ENCODE assay signal across 13 cellular contexts in genomic region chr11:76773921-76774361, GRCh38. TPM values are rescaled to one million over a fixed set of nuclear protein-coding genes. Genes with fewer than 3 reads are reported as not detected.
DNase-seq lines count a peak whose midpoint lies in the region; ATAC-seq and TF ChIP-seq lines count a peak whose summit lies in the region.
"Had no signal": no experiment of that assay in that cellular context is flagged by ENCODE, and none has a peak within 500 bp of the region (broad histone marks: within the 10 kb centered on the region; RNA-seq: fewer than 3 reads in every experiment).

No MANE protein-coding gene starts in this region.

- H3K4me1 ChIP-seq in esophagus (ENCODE audit: control insufficient read depth in 2 of 2, insufficient read depth in 2 of 2, low read length in 1 of 2): peaks cover 4 to 27% of the 10 kb centered on the region in 2 donors
- H3K4me1 ChIP-seq in ovary (ENCODE audit: insufficient read depth): peaks cover 24% of the 10 kb centered on the region
- peaks cover 68% of the 10 kb centered on the region for H3K4me1 ChIP-seq in vagina

- TF ChIP-seq EP300 in ovary (IDR thresholded peaks at IDR 0.05): no peak

- H3K27ac ChIP-seq in esophagus (ENCODE audit: low read depth in 2 of 2, low read length in 1 of 2) (peak overlapping the region; percentile 36 to 47), ovary (no peak overlapping the region), vagina (peak overlapping the region; percentile 88)
- H3K27ac ChIP-seq: SK-N-MC had no signal

- 34 to 56% methylated on average over 2 of the region's 2 CpGs for WGBS in esophagus, 2 donors
- WGBS in ovary, 3 donors: 32 to 57% (median 34%) methylated on average over 2 of the region's 2 CpGs

- H3K36me3 ChIP-seq in esophagus (ENCODE audit: control insufficient read depth in 2 of 2, insufficient read depth in 2 of 2, low read length in 1 of 2) (no peaks in the 10 kb centered on the region), ovary (no peaks in the 10 kb centered on the region), vagina (no peaks in the 10 kb centered on the region)

- H3K4me3 ChIP-seq in esophagus (ENCODE audit: low read depth in 1 of 2, low read length in 2 of 2) (no peak overlapping the region), ovary (no peak overlapping the region), vagina (no peak overlapping the region)
- H3K4me3 ChIP-seq: SK-N-MC had no signal

- peaks cover 0 to 1% of the 10 kb centered on the region in 2 donors for H3K9me3 ChIP-seq in esophagus (ENCODE audit: control insufficient read depth in 2 of 2, insufficient read depth in 1 of 2, low read depth in 1 of 2, low read length in 1 of 2)
- no peaks in the 10 kb centered on the region for H3K9me3 ChIP-seq in ovary
- H3K9me3 ChIP-seq in vagina: peaks cover 6% of the 10 kb centered on the region

- DNase-seq in NCI-H146 (lab: John Stamatoyannopoulos, UW) (peak; percentile 10), NCI-H146 treated with DMSO at 0.1 percent for 48 hours (lab: John Stamatoyannopoulos, UW; ENCODE audit: unreplicated experiment) (no peak), ovary (peak in 3 of 5 donors; percentile 60 to 84 (median 70)), vagina (ENCODE audit: extremely low spot score in 2 of 2) (no peak), NCI-H345 (lab: John Stamatoyannopoulos, UW) (no peak), DMS79 treated with DMSO at 0.1 percent for 48 hours (lab: John Stamatoyannopoulos, UW) (no peak)
- DNase-seq: activated gamma-delta T cell; CD8-positive, alpha-beta memory T cell; MV-4-11; occipital lobe had no signal

- no peaks in the 10 kb centered on the region for H3K27me3 ChIP-seq in esophagus (ENCODE audit: control insufficient read depth in 1 of 2, insufficient read depth in 2 of 2, low read length in 2 of 2)
- no peaks in the 10 kb centered on the region for H3K27me3 ChIP-seq in ovary
- no peaks in the 10 kb centered on the region for H3K27me3 ChIP-seq in vagina

- TF ChIP-seq CTCF in ovary (IDR thresholded peaks at IDR 0.05) (no peak), vagina (IDR thresholded peaks at IDR 0.05) (no peak)

- intact Hi-C loops in ovary (cut with DNase I) (no loop called here), vagina (cut with DNase I) (no loop called here)

- ATAC-seq in HG02763 (IDR thresholded peaks at IDR 0.05; ENCODE audit: unreplicated experiment): no peak

- TF ChIP-seq POLR2A in ovary (IDR thresholded peaks at IDR 0.05) (no peak), vagina (IDR thresholded peaks at IDR 0.05) (no peak)

RNA-seq across cellular contexts. Expression of gene TSKU, which starts 9.2 kb away (rescaled TPM):
- polyA plus RNA-seq in esophagus (10 to 100 TPM; 23.9 to 34.8 TPM), ovary (10 to 100 TPM; 19.3 to 22.0 TPM)
- total RNA-seq in ovary (100 to 1,000 TPM in 1 of 7 donors, 10 to 100 TPM in 6; 19.2 to 114 (median 67.0) TPM), vagina (144 TPM)
- polyA plus RNA-seq: CD8-positive, alpha-beta memory T cell had no signal

Comparison
In these comparisons a context has a peak if more than half of its experiments do, and no peak if none do; other contexts are left out.
1. DNase-seq: peak in NCI-H146 (single experiment) and ovary (3 of 5); none in NCI-H146 treated with DMSO at 0.1 percent for 48 hours (single experiment), vagina (0 of 2), NCI-H345 (single experiment) and DMS79 treated with DMSO at 0.1 percent for 48 hours (single experiment).
2. H3K27ac ChIP-seq: peak in esophagus (2 of 2) and vagina (single experiment); none in ovary (0 of 2).